ENCODE assay signal across 8 cellular contexts in genomic region chr2:9336534-9337354, GRCh38.
DNase-seq lines count a peak whose midpoint lies in the region; ATAC-seq, FAIRE-seq and TF ChIP-seq lines count a peak whose summit lies in the region.

No MANE protein-coding gene starts in this region.

- TF ChIP-seq POLR2A in thyroid gland (IDR thresholded peaks at IDR 0.05) (no peak), GM12892 (IDR thresholded peaks at IDR 0.05; ENCODE audit: low read depth, low read length) (no peak)

- POLR2A ChIA-PET in AG04449 (lab: Yijun Ruan, JAX): no interaction called here
- POLR2A ChIA-PET in RWPE1 (lab: Yijun Ruan, JAX; ENCODE audit: low non-redundant PET): no interaction called here

- CTCF ChIA-PET in AG04449 (lab: Yijun Ruan, JAX) (interaction anchor here (0.9 kb wide), 3 partner anchors 131 to 193 kb away, joined by 3 to 4 read pairs (median 4); no protein-coding TSS in a partner anchor), RWPE1 (lab: Yijun Ruan, JAX) (no interaction called here)

- H3K27me3 Mint-ChIP-seq in T-helper 17 cell: peaks cover 47% of the 10 kb centered on the region

- H3K36me3 ChIP-seq in thyroid gland: no peaks in the 10 kb centered on the region

- FAIRE-seq in GM12892 (lab: Jason Lieb, UNC): no peak

- H3K27ac Mint-ChIP-seq in T-helper 17 cell: no peak overlapping the region

- H3K36me3 Mint-ChIP-seq in T-helper 17 cell (ENCODE audit: low read depth): no peaks in the 10 kb centered on the region

- no peak overlapping the region for H3K4me3 Mint-ChIP-seq in T-helper 17 cell

- H3K27me3 ChIP-seq in thyroid gland: no peaks in the 10 kb centered on the region

- peaks cover 3% of the 10 kb centered on the region for H3K4me1 Mint-ChIP-seq in T-helper 17 cell

- H3K9me3 ChIP-seq in thyroid gland: no peaks in the 10 kb centered on the region
- H3K9me3 ChIP-seq in T-helper 17 cell (ENCODE audit: control insufficient read depth, low read length, poor library complexity, severe bottlenecking): no peaks in the 10 kb centered on the region

- ATAC-seq in T-helper 17 cell (no peak), HG02852 (IDR thresholded peaks at IDR 0.05; ENCODE audit: unreplicated experiment) (no peak)

- H3K4me3 ChIP-seq in AG04449 (ENCODE audit: low read depth, low read length) (no peak overlapping the region), LNCaP clone FGC (ENCODE audit: low read depth, low read length) (0 out of 2 replicates have a peak overlapping the region, but pooled peaks have one; percentile 2), foreskin fibroblast (ENCODE audit: low read depth in 1 of 2, low read length in 2 of 2) (no peak overlapping the region), thyroid gland (replicated peaks in 1 of 3) (no peak overlapping the region)

- intact Hi-C loops in thyroid gland (cut with DNase I): loop anchor here (5.0 kb wide), 2 partner anchors 129 to 194 kb away; partner anchors contain the start of gene ASAP2

- 48 to 57% methylated on average over 14 of the region's 14 CpGs for WGBS in thyroid gland, 2 donors

- peaks cover 39 to 58% of the 10 kb centered on the region in 2 donors for H3K4me1 ChIP-seq in thyroid gland

- DNase-seq in AG04449 (ENCODE audit: low read depth, low spot score): peak; percentile 58
- peak; percentile 83 for DNase-seq in LNCaP clone FGC (ENCODE audit: low read depth)
- peak; percentile 92 for DNase-seq in RWPE1 (ENCODE audit: low spot score)
- DNase-seq in foreskin fibroblast: peak; percentile 94 to 98
- DNase-seq in thyroid gland: peak; percentile 91 to 92
- DNase-seq in T-helper 17 cell: no peak
- DNase-seq in GM12892 (ENCODE audit: insufficient read length): no peak

- H3K27ac ChIP-seq in RWPE1 (peak overlapping the region; percentile 73), thyroid gland (peak overlapping the region; percentile 57 to 72 (median 66))

- TF ChIP-seq CTCF in AG04449 (IDR thresholded peaks at IDR 0.05; ENCODE audit: insufficient read depth, low read length, missing control alignments) (no peak), LNCaP clone FGC (IDR thresholded peaks at IDR 0.05; ENCODE audit: control insufficient read depth, extremely low read depth, insufficient read depth) (no peak), RWPE1 (conservative IDR thresholded peaks at IDR 0.05; ENCODE audit: low read depth) (no peak), foreskin fibroblast (IDR thresholded peaks at IDR 0.05; ENCODE audit: low read depth, low read length) (no peak), thyroid gland (IDR thresholded peaks at IDR 0.05) (no peak)

Comparison
In these comparisons a context has a peak if more than half of its experiments do, and no peak if none do; other contexts are left out.
1. DNase-seq: peak in AG04449 (single experiment), LNCaP clone FGC (single experiment), RWPE1 (single experiment), foreskin fibroblast (2 of 2) and thyroid gland (2 of 2); none in T-helper 17 cell (0 of 3) and GM12892 (single experiment).